18 cellular contexts compared by ENCODE assay signal in the genomic region with DNA sequence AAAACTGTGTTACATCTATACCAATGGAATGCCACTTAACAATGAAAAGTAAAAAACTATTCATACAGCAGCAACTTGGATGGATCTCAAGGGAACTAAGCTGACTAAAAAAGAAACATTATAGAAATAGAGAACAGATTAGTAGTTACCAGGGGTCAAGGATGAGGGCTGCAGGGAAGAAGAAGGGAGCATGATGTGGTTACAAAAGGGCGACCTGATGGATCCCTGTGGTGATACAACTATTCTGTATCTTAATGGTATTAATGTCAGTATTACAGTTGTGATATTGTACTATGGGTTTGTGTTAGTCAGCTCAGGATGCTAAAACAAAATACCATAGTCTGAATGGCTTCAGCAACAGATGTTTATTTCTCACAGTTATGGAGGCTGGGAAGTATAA.
A peak's percentile ranks its signal among the peaks of the same experiment; 100 is the strongest.
DNase-seq lines count a peak whose midpoint lies in the region; ATAC-seq and TF ChIP-seq lines count a peak whose summit lies in the region.
"Had no signal": no experiment of that assay in that cellular context is flagged by ENCODE, and none has a peak within 500 bp of the region (broad histone marks: within the 10 kb centered on the region; RNA-seq: fewer than 3 reads in every experiment).

No MANE protein-coding gene starts in this region.

- H3K36me3 ChIP-seq in WERI-Rb-1: no peaks in the 10 kb centered on the region
- H3K36me3 ChIP-seq: BE2C, HAP-1 had no signal

- H3K4me3 ChIP-seq in choroid plexus epithelial cell (ENCODE audit: low read depth, low read length) (no peak overlapping the region), skeletal muscle cell (ENCODE audit: low read depth, low read length) (no peak overlapping the region), WERI-Rb-1 (ENCODE audit: low read depth, low read length) (no peak overlapping the region)
- H3K4me3 ChIP-seq: GM23248, HAP-1 had no signal

- peak; percentile 60 for DNase-seq in LHCN-M2 (ENCODE audit: low read depth)
- DNase-seq in choroid plexus epithelial cell (ENCODE audit: low read depth): peak; percentile 17
- DNase-seq in skeletal muscle cell (ENCODE audit: low read depth): peak; percentile 15
- DNase-seq in WERI-Rb-1: no peak
- no peak for DNase-seq in stimulated activated CD4-positive, alpha-beta T cell treated with anti-CD3 and anti-CD28 coated beads, Interleukin-4, amount 100 ng/mL, for 1 hour
- DNase-seq: ACHN; BE2C; C1 segment of cervical spinal cord; CD4-positive, CD25-positive, alpha-beta regulatory T cell; CD8-positive, alpha-beta memory T cell; COR-L47; DMS 273 treated with DMSO at 0.1 percent for 48 hours; DMS53; DND-41; GM23248 had no signal

- no peak overlapping the region for H3K4me3 Mint-ChIP-seq in activated T-helper 17 cell treated with anti-CD3 and anti-CD28 coated beads, Interleukin-2, amount 50 U/mL, for 72 hours
- H3K4me3 Mint-ChIP-seq: CD4-positive, CD25-positive, alpha-beta regulatory T cell; CD8-positive, alpha-beta memory T cell had no signal

- H3K9me3 Mint-ChIP-seq in activated T-helper 17 cell treated with anti-CD3 and anti-CD28 coated beads, Interleukin-2, amount 50 U/mL, for 72 hours: no peaks in the 10 kb centered on the region

- H3K27me3 ChIP-seq in WERI-Rb-1 (ENCODE audit: insufficient read depth, low read depth, severe bottlenecking): peaks cover 2% of the 10 kb centered on the region
- H3K27me3 ChIP-seq: BE2C had no signal

- TF ChIP-seq CTCF in choroid plexus epithelial cell (conservative IDR thresholded peaks at IDR 0.05; ENCODE audit: low read depth, low read length) (no peak), WERI-Rb-1 (IDR thresholded peaks at IDR 0.05; ENCODE audit: low read depth, low read length) (no peak)

- no peak for ATAC-seq in activated T-helper 17 cell treated with anti-CD3 and anti-CD28 coated beads, Interleukin-2, amount 50 U/mL, for 72 hours (replicated peaks)
- ATAC-seq: HepG2 had no signal

- H3K9me3 ChIP-seq in WERI-Rb-1 (ENCODE audit: severe bottlenecking): no peaks in the 10 kb centered on the region
- H3K9me3 ChIP-seq: BE2C, HAP-1 had no signal

- no peak overlapping the region for H3K27ac ChIP-seq in WERI-Rb-1
- H3K27ac ChIP-seq: GM23248 had no signal

- H3K36me3 Mint-ChIP-seq in activated T-helper 17 cell treated with anti-CD3 and anti-CD28 coated beads, Interleukin-2, amount 50 U/mL, for 72 hours (ENCODE audit: low read depth): no peaks in the 10 kb centered on the region
- H3K36me3 Mint-ChIP-seq: CD4-positive, CD25-positive, alpha-beta regulatory T cell; CD8-positive, alpha-beta memory T cell had no signal

- no peaks in the 10 kb centered on the region for H3K27me3 Mint-ChIP-seq in activated T-helper 17 cell treated with anti-CD3 and anti-CD28 coated beads, Interleukin-2, amount 50 U/mL, for 72 hours

- H3K27ac Mint-ChIP-seq in activated T-helper 17 cell treated with anti-CD3 and anti-CD28 coated beads, Interleukin-2, amount 50 U/mL, for 72 hours: no peak overlapping the region
- H3K27ac Mint-ChIP-seq: CD4-positive, CD25-positive, alpha-beta regulatory T cell had no signal

- H3K4me1 Mint-ChIP-seq in activated T-helper 17 cell treated with anti-CD3 and anti-CD28 coated beads, Interleukin-2, amount 50 U/mL, for 72 hours: no peaks in the 10 kb centered on the region
- H3K4me1 Mint-ChIP-seq: CD4-positive, CD25-positive, alpha-beta regulatory T cell; CD8-positive, alpha-beta memory T cell had no signal

Comparison
In these comparisons a context has a peak if more than half of its experiments do, and no peak if none do; other contexts are left out.
1. DNase-seq: peak in LHCN-M2 (single experiment), choroid plexus epithelial cell (single experiment) and skeletal muscle cell (single experiment); none in WERI-Rb-1 (single experiment) and stimulated activated CD4-positive, alpha-beta T cell treated with anti-CD3 and anti-CD28 coated beads, Interleukin-4, amount 100 ng/mL, for 1 hour (single experiment).